23 cellular contexts compared by ENCODE assay signal in the genomic region with DNA sequence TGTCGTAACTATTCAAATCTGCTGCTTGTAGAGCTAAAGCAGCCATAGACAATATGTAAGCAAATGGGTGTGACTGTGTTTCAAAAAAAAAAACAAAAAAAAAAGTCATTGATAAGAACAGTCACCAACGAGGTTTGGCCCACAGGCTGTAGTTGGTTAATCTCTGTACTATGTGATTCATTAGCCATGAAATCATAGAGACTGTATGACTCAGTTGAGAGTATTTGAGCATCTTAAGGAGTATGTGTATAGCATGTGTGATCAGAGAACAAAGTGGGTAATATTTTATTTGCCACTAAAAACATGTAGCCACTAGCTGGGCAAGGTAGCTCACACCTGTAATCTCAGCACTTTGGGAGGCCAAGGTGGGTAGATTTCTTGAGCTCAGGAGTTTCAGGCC.
DNase-seq lines count a peak whose midpoint lies in the region; ATAC-seq and TF ChIP-seq lines count a peak whose summit lies in the region.
"Had no signal": no experiment of that assay in that cellular context is flagged by ENCODE, and none has a peak within 500 bp of the region (broad histone marks: within the 10 kb centered on the region; RNA-seq: fewer than 3 reads in every experiment).

No MANE protein-coding gene starts in this region.

- H3K4me3 ChIP-seq in BJ (ENCODE audit: low read depth, low read length), result no peak overlapping the region
- no peak overlapping the region for H3K4me3 ChIP-seq in upper lobe of left lung
- H3K4me3 ChIP-seq: cardiac muscle cell, left ventricle myocardium inferior, mucosa of descending colon, PC-9, testis had no signal

- 62 to 67% methylated on average over 2 of the region's 2 CpGs for WGBS in upper lobe of left lung, 2 donors

- no peak for ATAC-seq in HG03139 (IDR thresholded peaks at IDR 0.05; ENCODE audit: unreplicated experiment)
- no peak for ATAC-seq in upper lobe of left lung (ENCODE audit: low FRiP score in 2 of 2)
- ATAC-seq in HG02870 (IDR thresholded peaks at IDR 0.05; ENCODE audit: unreplicated experiment), result no peak
- ATAC-seq: CD8-positive, alpha-beta T cell; mucosa of descending colon had no signal

- DNase-seq in BJ (ENCODE audit: low read depth) (peak; percentile 39), HT1080 (ENCODE audit: low read depth) (peak; percentile 53), amniotic epithelial cell (ENCODE audit: low read depth) (peak; percentile 65), fibroblast of the conjunctiva (ENCODE audit: low read depth) (peak; percentile 24), posterior vena cava (ENCODE audit: low spot score) (no peak), upper lobe of left lung (no peak)
- DNase-seq: activated CD8-positive, alpha-beta memory T cell treated with anti-CD3 and anti-CD28 coated beads for 24 hours; activated naive CD8-positive, alpha-beta T cell treated with anti-CD3 and anti-CD28 coated beads for 36 hours; activated T-cell treated with anti-CD3 and anti-CD28 coated beads, Interleukin-2, amount 50 U/mL, for 48 hours; CD8-positive, alpha-beta T cell; DND-41; erythroblast; left ventricle myocardium inferior; mucosa of descending colon; NCI-H1436; NCI-H774; PC-9; retina; T1000; testis had no signal

- H3K36me3 ChIP-seq in BJ (ENCODE audit: control insufficient read depth, insufficient read depth, low read length), result no peaks in the 10 kb centered on the region
- H3K36me3 ChIP-seq in upper lobe of left lung, result no peaks in the 10 kb centered on the region
- H3K36me3 ChIP-seq: cardiac muscle cell, left ventricle myocardium inferior had no signal

- no peaks in the 10 kb centered on the region for H3K4me1 ChIP-seq in upper lobe of left lung
- H3K4me1 ChIP-seq: left ventricle myocardium inferior, testis had no signal

- no peaks in the 10 kb centered on the region for H3K9me3 ChIP-seq in upper lobe of left lung
- H3K9me3 ChIP-seq: testis had no signal

- TF ChIP-seq EP300 in upper lobe of left lung (IDR thresholded peaks at IDR 0.05), result no peak

- POLR2A ChIA-PET in BJ (lab: Charles Lee), result no interaction called here

- H3K27ac ChIP-seq in upper lobe of left lung, result no peak overlapping the region
- H3K27ac ChIP-seq: cardiac muscle cell, left ventricle myocardium inferior, PC-9, testis had no signal

- CTCF ChIA-PET in BJ (lab: Yijun Ruan, JAX), result no interaction called here

- TF ChIP-seq CTCF in BJ (IDR thresholded peaks at IDR 0.05; ENCODE audit: insufficient read depth, low read depth, low read length), result no peak
- no peak for TF ChIP-seq CTCF in upper lobe of left lung (IDR thresholded peaks at IDR 0.05)

- intact Hi-C loops in posterior vena cava (cut with DNase I), result no loop called here

- TF ChIP-seq POLR2A in upper lobe of left lung (IDR thresholded peaks at IDR 0.05), result no peak

- no peaks in the 10 kb centered on the region for H3K27me3 ChIP-seq in BJ (ENCODE audit: control insufficient read depth, insufficient read depth, low read length)
- H3K27me3 ChIP-seq in upper lobe of left lung, result no peaks in the 10 kb centered on the region
- H3K27me3 ChIP-seq: cardiac muscle cell, testis had no signal

Comparison
In these comparisons a context has a peak if more than half of its experiments do, and no peak if none do; other contexts are left out.
1. DNase-seq: peak in BJ (single experiment), HT1080 (single experiment), amniotic epithelial cell (single experiment) and fibroblast of the conjunctiva (single experiment); none in posterior vena cava (single experiment) and upper lobe of left lung (0 of 2).